In the genomic region with DNA sequence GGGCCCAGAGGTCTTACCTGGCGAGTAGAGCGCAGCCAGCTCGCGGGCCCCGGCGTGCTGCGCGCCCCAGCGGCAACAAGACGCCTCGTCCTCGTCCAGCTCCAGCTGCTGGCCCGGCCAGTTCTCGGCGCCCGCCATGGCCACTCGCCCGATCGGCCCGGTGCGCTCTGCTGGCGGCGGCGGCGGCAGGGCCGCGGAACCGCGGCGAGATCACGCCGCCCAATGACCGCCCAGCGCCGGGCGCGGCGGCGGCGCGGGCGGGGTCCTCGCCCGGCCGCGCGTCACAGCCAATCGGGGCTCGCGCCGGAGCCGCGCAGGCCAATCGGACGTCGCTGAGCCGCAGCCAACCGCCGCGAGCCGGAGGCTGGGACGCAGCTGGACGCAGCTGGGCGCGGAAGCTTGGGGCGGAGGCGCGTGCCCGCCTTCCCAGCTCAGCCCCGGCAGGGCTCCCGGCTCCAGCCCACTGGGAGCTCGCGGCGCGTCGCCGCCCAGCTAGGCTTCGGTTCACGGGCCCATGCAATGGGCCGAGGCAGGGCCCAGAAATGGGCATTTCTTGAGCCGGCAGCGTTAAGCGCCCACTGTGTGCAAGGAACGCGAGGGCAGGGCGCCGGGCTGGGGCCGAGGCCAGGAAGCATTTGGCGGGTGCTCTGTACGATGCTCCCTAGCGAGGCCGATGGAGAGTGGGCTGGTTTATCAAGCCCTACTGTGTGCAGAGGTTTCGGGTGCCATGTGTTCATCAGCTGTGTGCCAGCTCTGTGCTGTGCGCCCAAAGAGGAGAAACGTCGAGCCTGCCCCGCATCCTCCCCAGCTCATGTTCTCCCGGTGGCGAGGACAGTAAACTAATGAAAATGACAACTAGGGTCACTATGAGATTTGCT, we compare ENCODE assay signal across 8 cellular contexts. TPM values are rescaled to one million over a fixed set of nuclear protein-coding genes. Genes with fewer than 3 reads are reported as not detected.
DNase-seq lines count a peak whose midpoint lies in the region; ATAC-seq and TF ChIP-seq lines count a peak whose summit lies in the region.

Gene PEDS1 (minus strand): TSS at position 224 of the 878 bp plus-strand sequence. CDS start 86 bp downstream, at position 138.

- TF ChIP-seq CTCF in WERI-Rb-1 (IDR thresholded peaks at IDR 0.05; ENCODE audit: low read depth, low read length) (no peak), breast epithelium (IDR thresholded peaks at IDR 0.05) (no peak)

- no peaks in the 10 kb centered on the region for H3K27me3 ChIP-seq in WERI-Rb-1 (ENCODE audit: insufficient read depth, low read depth, severe bottlenecking)
- H3K27me3 ChIP-seq in breast epithelium = no peaks in the 10 kb centered on the region

- intact Hi-C loops in breast epithelium (cut with DNase I; ENCODE audit: low total_unique reads) = no loop called here

- H3K27ac ChIP-seq in WERI-Rb-1 (peak within 1 kb of the TSS; percentile 73), breast epithelium (peak within 1 kb of the TSS; percentile 83 to 90)

- TF ChIP-seq POLR2A in breast epithelium (IDR thresholded peaks at IDR 0.05) = peak; percentile 26

- ATAC-seq in GM18520 (IDR thresholded peaks at IDR 0.05; ENCODE audit: unreplicated experiment) = peak; percentile 93
- peak; percentile 91 for ATAC-seq in HG03066 (IDR thresholded peaks at IDR 0.05; ENCODE audit: low read depth, unreplicated experiment)

- no peaks in the 10 kb centered on the region for H3K9me3 ChIP-seq in WERI-Rb-1 (ENCODE audit: severe bottlenecking)
- H3K9me3 ChIP-seq in breast epithelium = no peaks in the 10 kb centered on the region

- H3K4me3 ChIP-seq in WERI-Rb-1 (ENCODE audit: low read depth, low read length) (peak within 1 kb of the TSS; percentile 80), breast epithelium (peak within 1 kb of the TSS; percentile 82 to 95 (median 89))

- no peaks in the 10 kb centered on the region; the same call in none of the 2 replicates for H3K36me3 ChIP-seq in WERI-Rb-1
- H3K36me3 ChIP-seq in breast epithelium = no peaks in the 10 kb centered on the region

- DNase-seq in 8988T (peak; percentile 99), NCI-H2196 (lab: John Stamatoyannopoulos, UW; ENCODE audit: unreplicated experiment) (peak; percentile 95), WERI-Rb-1 (peak; percentile 86), breast epithelium (ENCODE audit: low spot score in 2 of 2) (peak; percentile 86 to 90), iPS-NIHi7 (ENCODE audit: extremely low spot score) (peak; percentile 98), smooth muscle cell of the brain vasculature (ENCODE audit: low read depth, low spot score) (peak; percentile 68)

- H3K4me1 ChIP-seq in breast epithelium = peaks cover 5 to 12% of the 10 kb centered on the region in 2 donors

RNA-seq across cellular contexts. Expression of gene PEDS1, which starts in this region (rescaled TPM):
- total RNA-seq in breast epithelium = 10 to 100 TPM; 12.9 to 29.4 (median 18.0) TPM

Comparison
In these comparisons a context has a peak if more than half of its experiments do, and no peak if none do; other contexts are left out.
1. Peak in every context shown above with its lines: DNase-seq, ATAC-seq, H3K4me3 ChIP-seq and H3K27ac ChIP-seq.